Comparison of ENCODE assay signal across 8 cellular contexts in genomic region chr2:130824492-130825061, GRCh38. TPM values are rescaled to one million over a fixed set of nuclear protein-coding genes. Genes with fewer than 3 reads are reported as not detected.
DNase-seq lines count a peak whose midpoint lies in the region; ATAC-seq, FAIRE-seq and TF ChIP-seq lines count a peak whose summit lies in the region.

No MANE protein-coding gene starts in this region.

- H3K36me3 Mint-ChIP-seq in Calu3 (ENCODE audit: insufficient read depth, unreplicated experiment), result peaks cover 13% of the 10 kb centered on the region

- no peak for TF ChIP-seq POLR2A in K562 (conservative IDR thresholded peaks at IDR 0.05)
- no peak for TF ChIP-seq POLR2A in thyroid gland (IDR thresholded peaks at IDR 0.05)

- H3K9me1 ChIP-seq in K562 (ENCODE audit: control insufficient read depth, insufficient read depth, low read length), result peaks cover 2% of the 10 kb centered on the region

- H3K9me3 ChIP-seq in HUES48 (ENCODE audit: control insufficient read depth, insufficient read depth, low read length) (no peaks in the 10 kb centered on the region), K562 (replicated peaks; ENCODE audit: control insufficient read depth, insufficient read depth, low read depth, low read length) (no peaks in the 10 kb centered on the region), thyroid gland (no peaks in the 10 kb centered on the region)

- no peaks in the 10 kb centered on the region for H3K27me3 ChIP-seq in HUES48 (ENCODE audit: control insufficient read depth, insufficient read depth, low read length)
- peaks cover 15 to 80% of the 10 kb centered on the region in 2 experiments; a peak in 4 of 5 replicates for H3K27me3 ChIP-seq in K562 (ENCODE audit: control insufficient read depth in 2 of 2, insufficient read depth in 2 of 2, low read length in 2 of 2)
- H3K27me3 ChIP-seq in thyroid gland, result no peaks in the 10 kb centered on the region

- FAIRE-seq in K562 (lab: Jason Lieb, UNC), result no peak

- H3K9me3 Mint-ChIP-seq in Calu3 (ENCODE audit: low read depth, unreplicated experiment), result no peaks in the 10 kb centered on the region

- H3K36me3 ChIP-seq in HUES48 (ENCODE audit: control insufficient read depth, insufficient read depth, low read length), result no peaks in the 10 kb centered on the region
- H3K36me3 ChIP-seq in K562 (ENCODE audit: control insufficient read depth, insufficient read depth, low read length), result no peaks in the 10 kb centered on the region
- H3K36me3 ChIP-seq in thyroid gland, result no peaks in the 10 kb centered on the region

- no peak overlapping the region for H2AFZ ChIP-seq in K562 (ENCODE audit: low read depth, low read length)

- H3K4me3 ChIP-seq in HUES48 (ENCODE audit: low read depth, low read length), result no peak overlapping the region
- no peak overlapping the region for H3K4me3 ChIP-seq in K562
- H3K4me3 ChIP-seq in thyroid gland (replicated peaks in 1 of 3), result no peak overlapping the region

- CTCF ChIA-PET in Calu3 (lab: Charles Lee), result interaction anchor here (0.6 to 1.3 kb wide), 4 partner anchors 11 to 45 kb away, joined by 3 to 5 read pairs (median 3); partner anchors contain the start of gene ARHGEF4
- CTCF ChIA-PET in K562 (lab: Yijun Ruan, JAX; ENCODE audit: low intra/inter-chr PET ratio), result no interaction called here

- H3K9ac ChIP-seq in HUES48 (ENCODE audit: low read depth, low read length) (no peak overlapping the region), K562 (ENCODE audit: insufficient read depth in 1 of 2, low read depth in 2 of 2, low read length in 2 of 2) (no peak overlapping the region)

- BruUV-seq in Calu3 (replicated peaks; lab: Mats Ljungman, UMichigan) (no TSS peak), K562 (replicated peaks; lab: Mats Ljungman, UMichigan) (no TSS peak)

- H3K27me3 Mint-ChIP-seq in Calu3 (ENCODE audit: unreplicated experiment), result no peaks in the 10 kb centered on the region

- TF ChIP-seq CTCF in Calu3 (IDR thresholded peaks at IDR 0.05; ENCODE audit: unreplicated experiment), result no peak
- no peak for TF ChIP-seq CTCF in K562 (IDR thresholded peaks at IDR 0.05 in 2 of 3, conservative IDR thresholded peaks at IDR 0.05 in 1 of 3; ENCODE audit: insufficient read depth in 2 of 3, low read depth in 1 of 3, low read length in 3 of 3)
- no peak for TF ChIP-seq CTCF in thyroid gland (IDR thresholded peaks at IDR 0.05)

- no peaks in the 10 kb centered on the region; the same call in 1 of the 2 replicates for H4K20me1 ChIP-seq in K562 (replicated peaks; ENCODE audit: control insufficient read depth, insufficient read depth, low read length)

- 0% methylated on average over 8 of the region's 8 CpGs for WGBS in K562 (ENCODE audit: insufficient coverage, low coverage, missing lambda C conversion rate)
- 28 to 33% methylated on average over 7 to 8 of the region's 8 CpGs for WGBS in thyroid gland, 2 donors

- DNase-seq in Calu3 (peak; percentile 63), T-helper 22 cell (ENCODE audit: low read depth) (peak; percentile 75), K562 (ENCODE audit: extremely low read depth in 1 of 4, low spot score in 3 of 4) (no peak), myocyte (ENCODE audit: low read depth) (peak; percentile 5), thyroid gland (peak; percentile 61 to 62), NCI-H524 treated with DMSO at 0.1 percent for 48 hours (lab: John Stamatoyannopoulos, UW) (no peak)

- no peak overlapping the region for H3K4me2 ChIP-seq in K562 (ENCODE audit: insufficient read depth, low read length)

- in situ Hi-C loops in K562 (cut with MboI), result no loop called here

- ATAC-seq in GM21515 (IDR thresholded peaks at IDR 0.05; ENCODE audit: unreplicated experiment) (peak; percentile 86), K562 (no peak)

- H3K27ac Mint-ChIP-seq in Calu3 (ENCODE audit: unreplicated experiment), result peak overlapping the region; percentile 83

- intact Hi-C loops in Calu3 (cut with micrococcal nuclease; ENCODE audit: unreplicated experiment) (no loop called here), K562 (cut with micrococcal nuclease) (no loop called here), thyroid gland (cut with DNase I) (no loop called here)

- no peak for TF ChIP-seq EP300 in K562 (IDR thresholded peaks at IDR 0.05; ENCODE audit: low read length)

- no peaks in the 10 kb centered on the region for H3K79me2 ChIP-seq in K562 (ENCODE audit: control insufficient read depth, insufficient read depth, low read length)

- peaks cover 32% of the 10 kb centered on the region for H3K4me1 ChIP-seq in HUES48 (ENCODE audit: control insufficient read depth, insufficient read depth, low read length)
- no peaks in the 10 kb centered on the region for H3K4me1 ChIP-seq in K562 (replicated peaks in 1 of 2; ENCODE audit: control insufficient read depth in 2 of 2, insufficient read depth in 2 of 2, low read length in 2 of 2)
- peaks cover 15 to 26% of the 10 kb centered on the region in 2 donors for H3K4me1 ChIP-seq in thyroid gland

- no peak overlapping the region for H3K4me3 Mint-ChIP-seq in Calu3 (ENCODE audit: low read depth, unreplicated experiment)

- H3K27ac ChIP-seq in HUES48 (ENCODE audit: low read depth, low read length) (peak overlapping the region; percentile 91), K562 (ENCODE audit: extremely low read depth, low read depth, low read length) (no peak overlapping the region), thyroid gland (peak overlapping the region in 1 of 3 donors; percentile 6)

- TF ChIP-seq RAD21 in K562 (CRISPR knock-in tag; conservative IDR thresholded peaks at IDR 0.05 in 1 of 2, IDR thresholded peaks at IDR 0.05 in 1 of 2), result no peak

- peaks cover 41% of the 10 kb centered on the region for H3K4me1 Mint-ChIP-seq in Calu3 (ENCODE audit: low read depth, unreplicated experiment)

- POLR2A ChIA-PET in K562 (lab: Yijun Ruan, JAX), result interaction anchor here (0.5 kb wide), 1 partner anchor 77 kb away, joined by 3 read pairs; no protein-coding TSS in a partner anchor

TF ChIP-seq in K562, 482 proteins besides CTCF, POLR2A, EP300 and RAD21:
- TF ChIP-seq ARID2 (IDR thresholded peaks at IDR 0.05) (no peak), ATF3 (IDR thresholded peaks at IDR 0.05) (peak; percentile 36; the same call in 1 of the 2 replicates), ATF3 (CRISPR knock-in tag; conservative IDR thresholded peaks at IDR 0.05) (no peak), FOXK2 (conservative IDR thresholded peaks at IDR 0.05 in 1 of 2, IDR thresholded peaks at IDR 0.05 in 1 of 2; ENCODE audit: low read depth in 2 of 2) (no peak), ZNF174 (CRISPR knock-in tag; IDR thresholded peaks at IDR 0.05) (no peak)
TF ChIP-seq in K562: peak in this region for 1.

RNA-seq across cellular contexts. Expression of gene ARHGEF4, which starts 12.1 kb away (rescaled TPM):
- total RNA-seq in Calu3 (2022), result 5.9 and 8.8 TPM in 2 replicates
- not detected in 2 replicates for total RNA-seq in K562 (2011; cell fraction: chromatin; rRNA removed; ENCODE audit: low replicate concordance)
- total RNA-seq in K562 (2011; cell fraction: nucleolus; rRNA removed), result not detected in 2 replicates
- total RNA-seq in K562 (2011; cell fraction: nucleoplasm; rRNA removed), result not detected in 2 replicates
- not detected in 2 replicates for total RNA-seq in K562 (2014; rRNA removed)
- total RNA-seq in K562 (2014; rRNA removed; fragmentation: Illumina TruSeq; extraction: Trizol), result not detected in 2 replicates
- not detected in 2 replicates for total RNA-seq in K562 (2015; rRNA removed; fragmentation: Illumina TruSeq; extraction: Trizol)
- not detected in 2 replicates for total RNA-seq in K562 (2021)
- polyA plus RNA-seq in K562 (2011; rRNA removed), result not detected in 2 replicates
- polyA plus RNA-seq in K562 (2011; cell fraction: cytosol; rRNA removed), result not detected in 2 replicates
- polyA plus RNA-seq in K562 (2011; cell fraction: nucleus; rRNA removed), result not detected in 2 replicates
- 0.03 TPM in 2 replicates for polyA plus RNA-seq in K562 (2012)
- polyA plus RNA-seq in K562 (2014; fragmentation: Illumina TruSeq; extraction: Trizol), result not detected in 2 replicates
- not detected for polyA plus RNA-seq in K562 (2014; fragmentation: Nextera tagmentation; extraction: Ambion mirVana)
- polyA plus RNA-seq in K562 (2014; rRNA removed), result not detected in 2 replicates
- polyA minus RNA-seq in K562 (2011; rRNA and poly(A)+ RNA removed), result not detected in 2 replicates
- polyA minus RNA-seq in K562 (2011; cell fraction: cytosol; rRNA and poly(A)+ RNA removed), result not detected in 2 replicates
- not detected in 2 replicates for polyA minus RNA-seq in K562 (2011; cell fraction: nucleus; rRNA and poly(A)+ RNA removed)
- total RNA-seq in myocyte, result 0.86 and 1.1 TPM in 2 replicates
- polyA plus RNA-seq in myocyte (2012), result 1.0 TPM
- 10 to 100 TPM; 15.6 to 24.3 (median 22.5) TPM for total RNA-seq in thyroid gland

Comparison
In these comparisons a context has a peak if more than half of its experiments do, and no peak if none do; other contexts are left out.
1. DNase-seq: peak in Calu3 (single experiment), T-helper 22 cell (single experiment), myocyte (single experiment) and thyroid gland (2 of 2); none in K562 (0 of 4) and NCI-H524 treated with DMSO at 0.1 percent for 48 hours (single experiment).